1 cellular context compared by ENCODE assay signal in genomic region chr7:41544241-41544640, GRCh38.
TF ChIP-seq lines count a peak whose summit lies in the region.

No MANE protein-coding gene starts in this region.

TF ChIP-seq in IMR-90, 13 proteins besides CTCF, POLR2A, EP300 and RAD21 (continued from another document):
- TF ChIP-seq ELK1 (IDR thresholded peaks at IDR 0.05; ENCODE audit: borderline replicate concordance, low read depth, low read length), result no peak
